ENCODE assay signal across 23 cellular contexts in genomic region chr9:108724122-108724521, GRCh38.
DNase-seq lines count a peak whose midpoint lies in the region; ATAC-seq, FAIRE-seq and TF ChIP-seq lines count a peak whose summit lies in the region.
"Had no signal": no experiment of that assay in that cellular context is flagged by ENCODE, and none has a peak within 500 bp of the region (broad histone marks: within the 10 kb centered on the region; RNA-seq: fewer than 3 reads in every experiment).

No MANE protein-coding gene starts in this region.

- POLR2A ChIA-PET in HepG2 (lab: Yijun Ruan, JAX), result no interaction called here

- TF ChIP-seq CTCF in HepG2 (CRISPR knock-in tag; IDR thresholded peaks at IDR 0.05), result no peak
- TF ChIP-seq CTCF in right lobe of liver (IDR thresholded peaks at IDR 0.05), result no peak
- no peak for TF ChIP-seq CTCF in foreskin keratinocyte (conservative IDR thresholded peaks at IDR 0.05)

- H3K9me3 ChIP-seq in HepG2 (ENCODE audit: low read length) (no peaks in the 10 kb centered on the region), right lobe of liver (no peaks in the 10 kb centered on the region)
- H3K9me3 ChIP-seq: A549; BLaER1 treated with 17β-estradiol and CSF1 and Interleukin-3, amounts not matched to agents 10 nM and 100 nM; Caco-2 had no signal

- DNase-seq in HepG2 (ENCODE audit: low spot score), result no peak
- DNase-seq in right lobe of liver, result no peak
- DNase-seq in epithelial cell of prostate (ENCODE audit: low read depth, low spot score), result no peak
- DNase-seq in foreskin keratinocyte, result peak; percentile 50 to 79
- no peak for DNase-seq in H4 (ENCODE audit: low spot score)
- DNase-seq in DMS53 (lab: John Stamatoyannopoulos, UW), result no peak
- DNase-seq: AML-193; Caco-2; Calu3; CD4-positive, alpha-beta T cell; CD8-positive, alpha-beta T cell; DMS79; DND-41; EL; GDM1 had no signal

- H3K79me2 ChIP-seq in HepG2 (ENCODE audit: insufficient read depth, low read length), result no peaks in the 10 kb centered on the region

- no peak overlapping the region for H3K4me2 ChIP-seq in HepG2 (ENCODE audit: low read depth, low read length)
- H3K4me2 ChIP-seq: BLaER1 treated with 17β-estradiol and CSF1 and Interleukin-3, amounts not matched to agents 10 nM and 100 nM had no signal

- no peaks in the 10 kb centered on the region for H4K20me1 ChIP-seq in HepG2 (ENCODE audit: insufficient read depth, low read length)
- H4K20me1 ChIP-seq: BLaER1 treated with 17β-estradiol and CSF1 and Interleukin-3, amounts not matched to agents 10 nM and 100 nM had no signal

- no TSS peak for BruUV-seq in HepG2 (replicated peaks; lab: Mats Ljungman, UMichigan)

- peaks cover 27% of the 10 kb centered on the region for H3K4me1 ChIP-seq in HepG2 (ENCODE audit: insufficient read depth, low read length)
- no peaks in the 10 kb centered on the region for H3K4me1 ChIP-seq in right lobe of liver
- no peaks in the 10 kb centered on the region for H3K4me1 ChIP-seq in foreskin keratinocyte
- H3K4me1 ChIP-seq: Caco-2 had no signal

- intact Hi-C loops in HepG2 (cut with micrococcal nuclease; ENCODE audit: unreplicated experiment), result no loop called here
- intact Hi-C loops in right lobe of liver (cut with DNase I), result no loop called here

- no peak for TF ChIP-seq RAD21 in HepG2 (CRISPR knock-in tag; IDR thresholded peaks at IDR 0.05)

- 76% methylated on average over 4 of the region's 4 CpGs for WGBS in HepG2 (ENCODE audit: low lambda C conversion rate)
- whole genome bisulfite sequencing in right lobe of liver (ENCODE audit: insufficient coverage, low coverage, low lambda C conversion rate, missing lambda C conversion rate), result 82% methylated on average over 4 of the region's 4 CpGs

- TF ChIP-seq EP300 in HepG2 (IDR thresholded peaks at IDR 0.05; ENCODE audit: low read depth in 2 of 2, low read length in 2 of 2), result no peak
- TF ChIP-seq EP300 in HepG2 (CRISPR knock-in tag; IDR thresholded peaks at IDR 0.05; ENCODE audit: borderline replicate concordance), result no peak

- H2AFZ ChIP-seq in HepG2 (ENCODE audit: low read length), result no peak overlapping the region

- TF ChIP-seq POLR2A in HepG2 (IDR thresholded peaks at IDR 0.05; ENCODE audit: insufficient read depth in 1 of 2, low read depth in 2 of 2, low read length in 2 of 2) (no peak), right lobe of liver (IDR thresholded peaks at IDR 0.05) (no peak)

- no peak overlapping the region for H3K4me3 ChIP-seq in HepG2 (replicated peaks in 1 of 3; ENCODE audit: insufficient read depth in 1 of 3, low read depth in 2 of 3, low read length in 3 of 3)
- no peak overlapping the region for H3K4me3 ChIP-seq in right lobe of liver
- H3K4me3 ChIP-seq: A549; BLaER1 treated with 17β-estradiol and CSF1 and Interleukin-3, amounts not matched to agents 10 nM and 100 nM; GM12878 had no signal

- ATAC-seq in HepG2 (no peak), right lobe of liver (no peak), foreskin keratinocyte (peak; percentile 51)
- ATAC-seq: A549; CD8-positive, alpha-beta T cell; GM12878 had no signal

- in situ Hi-C loops in HepG2 (cut with HindIII; ENCODE audit: extremely low pct_ligation_motif_present, low pct_unique_long_range_greater_than_20kb), result no loop called here

- CTCF ChIA-PET in HepG2 (lab: Yijun Ruan, JAX; ENCODE audit: low intra/inter-chr PET ratio, low total read pairs), result no interaction called here

- H3K27me3 ChIP-seq in HepG2 (ENCODE audit: control insufficient read depth in 1 of 2, insufficient read depth in 2 of 2, low read length in 2 of 2), result no peaks in the 10 kb centered on the region
- no peaks in the 10 kb centered on the region for H3K27me3 ChIP-seq in right lobe of liver
- H3K27me3 ChIP-seq in foreskin keratinocyte, result no peaks in the 10 kb centered on the region
- H3K27me3 ChIP-seq: BLaER1 treated with 17β-estradiol and CSF1 and Interleukin-3, amounts not matched to agents 10 nM and 100 nM had no signal

- H3K27ac ChIP-seq in HepG2 (ENCODE audit: extremely low read length, insufficient read depth, low read length), result no peak overlapping the region
- H3K27ac ChIP-seq in right lobe of liver, result no peak overlapping the region
- H3K27ac ChIP-seq in epithelial cell of prostate, result peak overlapping the region; percentile 37
- no peak overlapping the region for H3K27ac ChIP-seq in foreskin keratinocyte
- H3K27ac ChIP-seq: 22Rv1; A549; BLaER1 treated with 17β-estradiol and CSF1 and Interleukin-3, amounts not matched to agents 10 nM and 100 nM; C4-2B had no signal

- no peaks in the 10 kb centered on the region for H3K36me3 ChIP-seq in HepG2 (replicated peaks in 1 of 2; ENCODE audit: control insufficient read depth in 1 of 2, insufficient read depth in 2 of 2, low read length in 2 of 2)
- H3K36me3 ChIP-seq in right lobe of liver, result no peaks in the 10 kb centered on the region
- H3K36me3 ChIP-seq: BLaER1 treated with 17β-estradiol and CSF1 and Interleukin-3, amounts not matched to agents 10 nM and 100 nM had no signal

- no peak overlapping the region for H3K9ac ChIP-seq in HepG2 (ENCODE audit: insufficient read depth, low read depth, low read length)
- H3K9ac ChIP-seq: BLaER1 treated with 17β-estradiol and CSF1 and Interleukin-3, amounts not matched to agents 10 nM and 100 nM had no signal

- FAIRE-seq in HepG2 (lab: Jason Lieb, UNC), result no peak
- FAIRE-seq: A549, D721Med, GM12878, GM12892, GM18507 had no signal

TF ChIP-seq in HepG2, 621 proteins besides CTCF, POLR2A, EP300 and RAD21:
- no peak for TF ChIP-seq KMT2B (CRISPR knock-in tag; IDR thresholded peaks at IDR 0.05)
- TF ChIP-seq ZNF30 (CRISPR knock-in tag; IDR thresholded peaks at IDR 0.05), result no peak
- TF ChIP-seq ZNF543 (CRISPR knock-in tag; IDR thresholded peaks at IDR 0.05), result no peak
- TF ChIP-seq EED (CRISPR knock-in tag; IDR thresholded peaks at IDR 0.05), result no peak
- no peak for TF ChIP-seq ZMYM4 (CRISPR knock-in tag; IDR thresholded peaks at IDR 0.05)
- no peak for TF ChIP-seq KLF12 (CRISPR knock-in tag; IDR thresholded peaks at IDR 0.05; ENCODE audit: borderline replicate concordance)
- no peak for TF ChIP-seq ZNF460 (CRISPR knock-in tag; IDR thresholded peaks at IDR 0.05; ENCODE audit: borderline replicate concordance)
- TF ChIP-seq CREB1 (IDR thresholded peaks at IDR 0.05), result 0 out of 2 replicates have a peak, but pooled peaks have one; percentile 41
- no peak for TF ChIP-seq CREB1 (CRISPR knock-in tag; IDR thresholded peaks at IDR 0.05)
- TF ChIP-seq ZNF331 (CRISPR knock-in tag; IDR thresholded peaks at IDR 0.05), result no peak

Comparison
In these comparisons a context has a peak if more than half of its experiments do, and no peak if none do; other contexts are left out.
1. DNase-seq: peak in foreskin keratinocyte (2 of 2); none in HepG2 (single experiment), right lobe of liver (0 of 3), epithelial cell of prostate (single experiment), H4 (single experiment) and DMS53 (single experiment).